In genomic region chr4:83454626-83455025, GRCh38 we compare ENCODE assay signal across 1 cellular context.
TF ChIP-seq lines count a peak whose summit lies in the region.

No MANE protein-coding gene starts in this region.

TF ChIP-seq in H1, 55 proteins besides CTCF, POLR2A, EP300 and RAD21:
- no peak for TF ChIP-seq CHD1 (IDR thresholded peaks at IDR 0.05; ENCODE audit: low read depth, low read length)
- TF ChIP-seq HDAC6 (IDR thresholded peaks at IDR 0.05; ENCODE audit: low read depth, low read length) = no peak
- no peak for TF ChIP-seq ZNF274 (IDR thresholded peaks at IDR 0.05; ENCODE audit: borderline replicate concordance, extremely low read depth, low read length)
- no peak for TF ChIP-seq RBBP5 (IDR thresholded peaks at IDR 0.05; ENCODE audit: borderline replicate concordance, low read depth, low read length)
- TF ChIP-seq POLR2AphosphoS5 (IDR thresholded peaks at IDR 0.05; ENCODE audit: low read depth, low read length) = no peak
- no peak for TF ChIP-seq BCL11A (IDR thresholded peaks at IDR 0.05; ENCODE audit: low read depth in 2 of 2, low read length in 2 of 2)
- TF ChIP-seq CREB1 (IDR thresholded peaks at IDR 0.05) = no peak
- TF ChIP-seq CBX8 (IDR thresholded peaks at IDR 0.05; ENCODE audit: borderline replicate concordance, low read depth, low read length) = no peak
- TF ChIP-seq, protein P1, sequence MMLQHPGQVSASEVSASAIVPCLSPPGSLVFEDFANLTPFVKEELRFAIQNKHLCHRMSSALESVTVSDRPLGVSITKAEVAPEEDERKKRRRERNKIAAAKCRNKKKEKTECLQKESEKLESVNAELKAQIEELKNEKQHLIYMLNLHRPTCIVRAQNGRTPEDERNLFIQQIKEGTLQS (IDR thresholded peaks at IDR 0.05; ENCODE audit: insufficient read depth, low read depth, low read length) = no peak
- TF ChIP-seq MAX (IDR thresholded peaks at IDR 0.05) = no peak
- TF ChIP-seq CHD2 (IDR thresholded peaks at IDR 0.05; ENCODE audit: low read length) = no peak
TF ChIP-seq in H1: peak in this region for 0.
